Comparison of ENCODE assay signal across 2 cellular contexts in genomic region chr1:6249732-6250689, GRCh38.
TF ChIP-seq lines count a peak whose summit lies in the region.

No MANE protein-coding gene starts in this region.

TF ChIP-seq in A549, 52 proteins besides CTCF, POLR2A, EP300 and RAD21:
- TF ChIP-seq HOXB13 (CRISPR knock-in tag; IDR thresholded peaks at IDR 0.05; ENCODE audit: low read depth) (no peak), RCOR1 (IDR thresholded peaks at IDR 0.05; ENCODE audit: low read depth, low read length) (no peak), EHMT2 (IDR thresholded peaks at IDR 0.05; ENCODE audit: low read depth) (no peak), JUN (IDR thresholded peaks at IDR 0.05) (no peak), BHLHE40 (IDR thresholded peaks at IDR 0.05; ENCODE audit: low read depth, low read length) (no peak), CHD2 (IDR thresholded peaks at IDR 0.05; ENCODE audit: low read length, partially characterized antibody) (no peak), ZFP36 (IDR thresholded peaks at IDR 0.05; ENCODE audit: borderline replicate concordance, partially characterized antibody) (no peak)
- TF ChIP-seq, protein P1, sequence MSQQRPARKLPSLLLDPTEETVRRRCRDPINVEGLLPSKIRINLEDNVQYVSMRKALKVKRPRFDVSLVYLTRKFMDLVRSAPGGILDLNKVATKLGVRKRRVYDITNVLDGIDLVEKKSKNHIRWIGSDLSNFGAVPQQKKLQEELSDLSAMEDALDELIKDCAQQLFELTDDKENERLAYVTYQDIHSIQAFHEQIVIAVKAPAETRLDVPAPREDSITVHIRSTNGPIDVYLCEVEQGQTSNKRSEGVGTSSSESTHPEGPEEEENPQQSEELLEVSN (IDR thresholded peaks at IDR 0.05; ENCODE audit: borderline replicate concordance, low read depth) = no peak

TF ChIP-seq in HepG2, 621 proteins besides CTCF, POLR2A, EP300 and RAD21 (continues in another document):
- TF ChIP-seq KAT8 (CRISPR knock-in tag; IDR thresholded peaks at IDR 0.05) = no peak
- TF ChIP-seq ZNF770 (CRISPR knock-in tag; IDR thresholded peaks at IDR 0.05) = peak; percentile 87
- TF ChIP-seq ZNF768 (CRISPR knock-in tag; IDR thresholded peaks at IDR 0.05) = 0 out of 2 replicates have a peak, but pooled peaks have one; percentile 10
- TF ChIP-seq, protein P2, sequence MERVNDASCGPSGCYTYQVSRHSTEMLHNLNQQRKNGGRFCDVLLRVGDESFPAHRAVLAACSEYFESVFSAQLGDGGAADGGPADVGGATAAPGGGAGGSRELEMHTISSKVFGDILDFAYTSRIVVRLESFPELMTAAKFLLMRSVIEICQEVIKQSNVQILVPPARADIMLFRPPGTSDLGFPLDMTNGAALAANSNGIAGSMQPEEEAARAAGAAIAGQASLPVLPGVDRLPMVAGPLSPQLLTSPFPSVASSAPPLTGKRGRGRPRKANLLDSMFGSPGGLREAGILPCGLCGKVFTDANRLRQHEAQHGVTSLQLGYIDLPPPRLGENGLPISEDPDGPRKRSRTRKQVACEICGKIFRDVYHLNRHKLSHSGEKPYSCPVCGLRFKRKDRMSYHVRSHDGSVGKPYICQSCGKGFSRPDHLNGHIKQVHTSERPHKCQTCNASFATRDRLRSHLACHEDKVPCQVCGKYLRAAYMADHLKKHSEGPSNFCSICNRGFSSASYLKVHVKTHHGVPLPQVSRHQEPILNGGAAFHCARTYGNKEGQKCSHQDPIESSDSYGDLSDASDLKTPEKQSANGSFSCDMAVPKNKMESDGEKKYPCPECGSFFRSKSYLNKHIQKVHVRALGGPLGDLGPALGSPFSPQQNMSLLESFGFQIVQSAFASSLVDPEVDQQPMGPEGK (CRISPR knock-in tag; IDR thresholded peaks at IDR 0.05) = peak; percentile 87
- TF ChIP-seq ZBTB7B (CRISPR knock-in tag; IDR thresholded peaks at IDR 0.05) = 0 out of 2 replicates have a peak, but pooled peaks have one; percentile 22
- peak; percentile 29; the same call in 1 of the 2 replicates for TF ChIP-seq ZFY (CRISPR knock-in tag; IDR thresholded peaks at IDR 0.05)
- 0 out of 2 replicates have a peak, but pooled peaks have one; percentile 60 for TF ChIP-seq EZH2 (conservative IDR thresholded peaks at IDR 0.05; ENCODE audit: low read depth, low read length)
- TF ChIP-seq, protein P3, sequence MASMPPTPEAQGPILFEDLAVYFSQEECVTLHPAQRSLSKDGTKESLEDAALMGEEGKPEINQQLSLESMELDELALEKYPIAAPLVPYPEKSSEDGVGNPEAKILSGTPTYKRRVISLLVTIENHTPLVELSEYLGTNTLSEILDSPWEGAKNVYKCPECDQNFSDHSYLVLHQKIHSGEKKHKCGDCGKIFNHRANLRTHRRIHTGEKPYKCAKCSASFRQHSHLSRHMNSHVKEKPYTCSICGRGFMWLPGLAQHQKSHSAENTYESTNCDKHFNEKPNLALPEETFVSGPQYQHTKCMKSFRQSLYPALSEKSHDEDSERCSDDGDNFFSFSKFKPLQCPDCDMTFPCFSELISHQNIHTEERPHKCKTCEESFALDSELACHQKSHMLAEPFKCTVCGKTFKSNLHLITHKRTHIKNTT (CRISPR knock-in tag; IDR thresholded peaks at IDR 0.05) = no peak
- no peak for TF ChIP-seq FOXM1 (CRISPR knock-in tag; IDR thresholded peaks at IDR 0.05)
- TF ChIP-seq ERF (CRISPR knock-in tag; IDR thresholded peaks at IDR 0.05) = no peak
- peak; percentile 27; the same call in 1 of the 2 replicates for TF ChIP-seq MTA1 (CRISPR knock-in tag; IDR thresholded peaks at IDR 0.05; ENCODE audit: borderline replicate concordance)
- TF ChIP-seq MAX (IDR thresholded peaks at IDR 0.05) = peak; percentile 8; the same call in 1 of the 2 replicates
- peak; percentile 83 for TF ChIP-seq ZNF800 (CRISPR knock-in tag; IDR thresholded peaks at IDR 0.05)
- TF ChIP-seq, protein P4, sequence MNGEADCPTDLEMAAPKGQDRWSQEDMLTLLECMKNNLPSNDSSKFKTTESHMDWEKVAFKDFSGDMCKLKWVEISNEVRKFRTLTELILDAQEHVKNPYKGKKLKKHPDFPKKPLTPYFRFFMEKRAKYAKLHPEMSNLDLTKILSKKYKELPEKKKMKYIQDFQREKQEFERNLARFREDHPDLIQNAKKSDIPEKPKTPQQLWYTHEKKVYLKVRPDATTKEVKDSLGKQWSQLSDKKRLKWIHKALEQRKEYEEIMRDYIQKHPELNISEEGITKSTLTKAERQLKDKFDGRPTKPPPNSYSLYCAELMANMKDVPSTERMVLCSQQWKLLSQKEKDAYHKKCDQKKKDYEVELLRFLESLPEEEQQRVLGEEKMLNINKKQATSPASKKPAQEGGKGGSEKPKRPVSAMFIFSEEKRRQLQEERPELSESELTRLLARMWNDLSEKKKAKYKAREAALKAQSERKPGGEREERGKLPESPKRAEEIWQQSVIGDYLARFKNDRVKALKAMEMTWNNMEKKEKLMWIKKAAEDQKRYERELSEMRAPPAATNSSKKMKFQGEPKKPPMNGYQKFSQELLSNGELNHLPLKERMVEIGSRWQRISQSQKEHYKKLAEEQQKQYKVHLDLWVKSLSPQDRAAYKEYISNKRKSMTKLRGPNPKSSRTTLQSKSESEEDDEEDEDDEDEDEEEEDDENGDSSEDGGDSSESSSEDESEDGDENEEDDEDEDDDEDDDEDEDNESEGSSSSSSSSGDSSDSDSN (CRISPR knock-in tag; IDR thresholded peaks at IDR 0.05) = 0 out of 2 replicates have a peak, but pooled peaks have one; percentile 44
- TF ChIP-seq PHF8 (CRISPR knock-in tag; IDR thresholded peaks at IDR 0.05) = peak; percentile 13; the same call in 1 of the 2 replicates
- peak; percentile 18; the same call in 1 of the 2 replicates for TF ChIP-seq ARID4A (CRISPR knock-in tag; IDR thresholded peaks at IDR 0.05; ENCODE audit: borderline replicate concordance)
- 0 out of 2 replicates have a peak, but pooled peaks have one; percentile 3 for TF ChIP-seq ZNF777 (CRISPR knock-in tag; IDR thresholded peaks at IDR 0.05)
- no peak for TF ChIP-seq ZBTB49 (CRISPR knock-in tag; IDR thresholded peaks at IDR 0.05; ENCODE audit: borderline replicate concordance)
- no peak for TF ChIP-seq ZBTB33 (CRISPR knock-in tag; IDR thresholded peaks at IDR 0.05)
- TF ChIP-seq, protein P5, sequence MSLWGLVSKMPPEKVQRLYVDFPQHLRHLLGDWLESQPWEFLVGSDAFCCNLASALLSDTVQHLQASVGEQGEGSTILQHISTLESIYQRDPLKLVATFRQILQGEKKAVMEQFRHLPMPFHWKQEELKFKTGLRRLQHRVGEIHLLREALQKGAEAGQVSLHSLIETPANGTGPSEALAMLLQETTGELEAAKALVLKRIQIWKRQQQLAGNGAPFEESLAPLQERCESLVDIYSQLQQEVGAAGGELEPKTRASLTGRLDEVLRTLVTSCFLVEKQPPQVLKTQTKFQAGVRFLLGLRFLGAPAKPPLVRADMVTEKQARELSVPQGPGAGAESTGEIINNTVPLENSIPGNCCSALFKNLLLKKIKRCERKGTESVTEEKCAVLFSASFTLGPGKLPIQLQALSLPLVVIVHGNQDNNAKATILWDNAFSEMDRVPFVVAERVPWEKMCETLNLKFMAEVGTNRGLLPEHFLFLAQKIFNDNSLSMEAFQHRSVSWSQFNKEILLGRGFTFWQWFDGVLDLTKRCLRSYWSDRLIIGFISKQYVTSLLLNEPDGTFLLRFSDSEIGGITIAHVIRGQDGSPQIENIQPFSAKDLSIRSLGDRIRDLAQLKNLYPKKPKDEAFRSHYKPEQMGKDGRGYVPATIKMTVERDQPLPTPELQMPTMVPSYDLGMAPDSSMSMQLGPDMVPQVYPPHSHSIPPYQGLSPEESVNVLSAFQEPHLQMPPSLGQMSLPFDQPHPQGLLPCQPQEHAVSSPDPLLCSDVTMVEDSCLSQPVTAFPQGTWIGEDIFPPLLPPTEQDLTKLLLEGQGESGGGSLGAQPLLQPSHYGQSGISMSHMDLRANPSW (CRISPR knock-in tag; IDR thresholded peaks at IDR 0.05; ENCODE audit: borderline replicate concordance) = no peak
- TF ChIP-seq KDM2A (CRISPR knock-in tag; IDR thresholded peaks at IDR 0.05; ENCODE audit: borderline replicate concordance, low read depth) = peak; percentile 26; the same call in 1 of the 2 replicates
- TF ChIP-seq HIVEP1 (CRISPR knock-in tag; IDR thresholded peaks at IDR 0.05) = 0 out of 2 replicates have a peak, but pooled peaks have one; percentile 26
- 0 out of 2 replicates have a peak, but pooled peaks have one; percentile 36 for TF ChIP-seq TGIF2 (CRISPR knock-in tag; IDR thresholded peaks at IDR 0.05)
